ENCODE assay signal across 1 cellular context in genomic region chr19:54439174-54439851, GRCh38.
TF ChIP-seq lines count a peak whose summit lies in the region.

No MANE protein-coding gene starts in this region.

TF ChIP-seq in GM12878, 131 proteins besides CTCF, POLR2A, EP300 and RAD21 (continued from another document):
- no peak for TF ChIP-seq EGR1 (IDR thresholded peaks at IDR 0.05; ENCODE audit: borderline replicate concordance in 1 of 2, low read depth in 2 of 2, low read length in 2 of 2)
